22 cellular contexts compared by ENCODE assay signal in the genomic region with DNA sequence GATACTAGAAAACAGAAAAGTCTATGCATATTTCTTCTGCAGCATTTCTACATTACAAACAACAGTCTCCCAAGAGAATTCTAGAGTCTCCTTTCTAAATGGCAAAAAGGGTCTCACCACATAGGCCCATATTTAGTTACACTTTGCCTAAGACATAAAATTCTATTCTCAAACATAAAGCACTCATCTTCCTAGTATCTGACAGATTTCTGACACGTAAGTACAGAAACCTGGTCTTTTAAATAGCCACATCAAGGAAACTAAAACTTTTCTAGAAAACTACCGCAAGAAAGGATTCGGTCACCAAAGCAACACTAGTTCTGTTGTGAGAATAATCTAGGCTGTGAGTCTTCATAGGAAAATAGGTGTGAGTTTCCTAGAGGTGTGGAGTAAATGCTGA. TPM values are rescaled to one million over a fixed set of nuclear protein-coding genes. Genes with fewer than 3 reads are reported as not detected.
DNase-seq lines count a peak whose midpoint lies in the region; ATAC-seq, FAIRE-seq and TF ChIP-seq lines count a peak whose summit lies in the region.
"Had no signal": no experiment of that assay in that cellular context is flagged by ENCODE, and none has a peak within 500 bp of the region (broad histone marks: within the 10 kb centered on the region; RNA-seq: fewer than 3 reads in every experiment).

No MANE protein-coding gene starts in this region.

- H3K4me3 Mint-ChIP-seq in activated T-cell treated with anti-CD3 and anti-CD28 coated beads, Interleukin-2, amount 50 U/mL, for 72 hours: peak overlapping the region; percentile 16 to 70
- peak overlapping the region; percentile 44 for H3K4me3 Mint-ChIP-seq in activated naive CD8-positive, alpha-beta T cell treated with anti-CD3 and anti-CD28 coated beads for 36 hours
- H3K4me3 Mint-ChIP-seq in stimulated activated naive CD8-positive, alpha-beta T cell treated with anti-CD3 and anti-CD28 coated beads, Interleukin-15, amount 100 ng/mL, for 72 hours: peak overlapping the region; percentile 20 to 59

- FAIRE-seq in H54 (lab: Jason Lieb, UNC): no peak
- FAIRE-seq: endometrium, HTR-8/SVneo had no signal

- H3K36me3 Mint-ChIP-seq in activated T-cell treated with anti-CD3 and anti-CD28 coated beads, Interleukin-2, amount 50 U/mL, for 72 hours (ENCODE audit: insufficient read depth in 2 of 2): peaks cover 9 to 24% of the 10 kb centered on the region in 2 donors
- peaks cover 49% of the 10 kb centered on the region for H3K36me3 Mint-ChIP-seq in activated naive CD8-positive, alpha-beta T cell treated with anti-CD3 and anti-CD28 coated beads for 36 hours

- no peaks in the 10 kb centered on the region for H3K27me3 Mint-ChIP-seq in activated T-cell treated with anti-CD3 and anti-CD28 coated beads, Interleukin-2, amount 50 U/mL, for 72 hours (ENCODE audit: low read depth)
- no peaks in the 10 kb centered on the region for H3K27me3 Mint-ChIP-seq in activated naive CD8-positive, alpha-beta T cell treated with anti-CD3 and anti-CD28 coated beads for 36 hours
- no peaks in the 10 kb centered on the region for H3K27me3 Mint-ChIP-seq in stimulated activated naive CD8-positive, alpha-beta T cell treated with anti-CD3 and anti-CD28 coated beads, Interleukin-15, amount 100 ng/mL, for 72 hours

- peaks cover 31% of the 10 kb centered on the region for H3K4me1 Mint-ChIP-seq in activated T-cell treated with anti-CD3 and anti-CD28 coated beads, Interleukin-2, amount 50 U/mL, for 72 hours (ENCODE audit: low read depth)
- H3K4me1 Mint-ChIP-seq in activated naive CD8-positive, alpha-beta T cell treated with anti-CD3 and anti-CD28 coated beads for 36 hours: peaks cover 43% of the 10 kb centered on the region
- H3K4me1 Mint-ChIP-seq in stimulated activated naive CD8-positive, alpha-beta T cell treated with anti-CD3 and anti-CD28 coated beads, Interleukin-15, amount 100 ng/mL, for 72 hours: peaks cover 46% of the 10 kb centered on the region

- H3K9me3 Mint-ChIP-seq in activated T-cell treated with anti-CD3 and anti-CD28 coated beads, Interleukin-2, amount 50 U/mL, for 72 hours: no peaks in the 10 kb centered on the region
- H3K9me3 Mint-ChIP-seq in activated naive CD8-positive, alpha-beta T cell treated with anti-CD3 and anti-CD28 coated beads for 36 hours: no peaks in the 10 kb centered on the region
- no peaks in the 10 kb centered on the region for H3K9me3 Mint-ChIP-seq in stimulated activated naive CD8-positive, alpha-beta T cell treated with anti-CD3 and anti-CD28 coated beads, Interleukin-15, amount 100 ng/mL, for 72 hours

- no peak for TF ChIP-seq POLR2A in H54 (IDR thresholded peaks at IDR 0.05; ENCODE audit: low read depth, low read length)

- H3K27ac Mint-ChIP-seq in activated T-cell treated with anti-CD3 and anti-CD28 coated beads, Interleukin-2, amount 50 U/mL, for 72 hours: peak overlapping the region; percentile 45
- peak overlapping the region; percentile 89 for H3K27ac Mint-ChIP-seq in activated naive CD8-positive, alpha-beta T cell treated with anti-CD3 and anti-CD28 coated beads for 36 hours
- H3K27ac Mint-ChIP-seq in stimulated activated naive CD8-positive, alpha-beta T cell treated with anti-CD3 and anti-CD28 coated beads, Interleukin-15, amount 100 ng/mL, for 72 hours: peak overlapping the region; percentile 80 to 82

- DNase-seq in activated T-cell treated with anti-CD3 and anti-CD28 coated beads, Interleukin-2, amount 50 U/mL, for 72 hours: peak; percentile 6 to 8
- no peak for DNase-seq in activated T-cell treated with anti-CD3 and anti-CD28 coated beads, Interleukin-2, amount 50 U/mL, for 1 hour
- DNase-seq in activated naive CD8-positive, alpha-beta T cell treated with anti-CD3 and anti-CD28 coated beads for 36 hours: no peak
- DNase-seq in stimulated activated naive CD8-positive, alpha-beta T cell treated with anti-CD3 and anti-CD28 coated beads, Interleukin-15, amount 100 ng/mL, for 72 hours: peak; percentile 12 to 15
- no peak for DNase-seq in stimulated activated CD8-positive, alpha-beta memory T cell treated with anti-CD3 and anti-CD28 coated beads, Interleukin-4, amount 100 ng/mL, for 48 hours
- DNase-seq in H54 (ENCODE audit: insufficient read length, low spot score) (no peak), NCI-H1105 (lab: John Stamatoyannopoulos, UW) (no peak)
- DNase-seq: activated gamma-delta T cell treated with Interleukin-2 at 50 U/mL for 16 hours; COR-L47; head of caudate nucleus; left ventricle myocardium inferior; NCI-H1105 treated with DMSO at 0.1 percent for 48 hours; NCI-H524 treated with DMSO at 0.1 percent for 48 hours; stimulated activated CD4-positive, alpha-beta T cell treated with anti-CD3 and anti-CD28 coated beads, Interleukin-4, amount 100 ng/mL, for 24 hours had no signal

- ATAC-seq in activated T-cell treated with anti-CD3 and anti-CD28 coated beads, Interleukin-2, amount 50 U/mL, for 72 hours (replicated peaks in 1 of 2): peak; percentile 88 to 93
- ATAC-seq in HG02610 (IDR thresholded peaks at IDR 0.05; ENCODE audit: unreplicated experiment): peak; percentile 57
- ATAC-seq in stimulated activated naive CD8-positive, alpha-beta T cell treated with anti-CD3 and anti-CD28 coated beads, Interleukin-15, amount 100 ng/mL, for 72 hours: peak; percentile 94

RNA-seq across cellular contexts. Expression of gene CTSK, which starts 33.6 kb away (rescaled TPM):
- 1 to 10 TPM; 8.3 to 9.7 TPM for total RNA-seq in activated T-cell treated with anti-CD3 and anti-CD28 coated beads, Interleukin-2, amount 50 U/mL, for 72 hours
- total RNA-seq in activated naive CD8-positive, alpha-beta T cell treated with anti-CD3 and anti-CD28 coated beads for 36 hours: 1 to 10 TPM; 2.4 to 2.6 TPM

RNA-seq across cellular contexts. Expression of gene ARNT, which starts 34.8 kb away (rescaled TPM):
- total RNA-seq in activated T-cell treated with anti-CD3 and anti-CD28 coated beads, Interleukin-2, amount 50 U/mL, for 72 hours: 10 to 100 TPM; 39.4 to 43.2 TPM
- 10 to 100 TPM; 38.5 to 39.2 TPM for total RNA-seq in activated naive CD8-positive, alpha-beta T cell treated with anti-CD3 and anti-CD28 coated beads for 36 hours

RNA-seq across cellular contexts. Expression of gene CTXND2, which starts 45.3 kb away (rescaled TPM):
- total RNA-seq in activated T-cell treated with anti-CD3 and anti-CD28 coated beads, Interleukin-2, amount 50 U/mL, for 72 hours: not detected
- total RNA-seq in activated naive CD8-positive, alpha-beta T cell treated with anti-CD3 and anti-CD28 coated beads for 36 hours: not detected
- total RNA-seq: activated CD8-positive, alpha-beta memory T cell treated with anti-CD3 and anti-CD28 coated beads for 36 hours; left ventricle myocardium inferior; LHCN-M2; smooth muscle cell; suprapubic skin; vagina had no signal

Comparison
In these comparisons a context has a peak if more than half of its experiments do, and no peak if none do; other contexts are left out.
1. DNase-seq: peak in activated T-cell treated with anti-CD3 and anti-CD28 coated beads, Interleukin-2, amount 50 U/mL, for 72 hours (2 of 2) and stimulated activated naive CD8-positive, alpha-beta T cell treated with anti-CD3 and anti-CD28 coated beads, Interleukin-15, amount 100 ng/mL, for 72 hours (2 of 2); none in activated T-cell treated with anti-CD3 and anti-CD28 coated beads, Interleukin-2, amount 50 U/mL, for 1 hour (single experiment), activated naive CD8-positive, alpha-beta T cell treated with anti-CD3 and anti-CD28 coated beads for 36 hours (single experiment), stimulated activated CD8-positive, alpha-beta memory T cell treated with anti-CD3 and anti-CD28 coated beads, Interleukin-4, amount 100 ng/mL, for 48 hours (single experiment), H54 (single experiment) and NCI-H1105 (single experiment).
2. Peak in every context shown above with its lines, with median percentiles within 50 percentile points of each other: ATAC-seq, H3K27ac Mint-ChIP-seq and H3K4me3 Mint-ChIP-seq.